Comparison of ENCODE assay signal across 10 cellular contexts in genomic region chr14:75794615-75795038, GRCh38.
DNase-seq lines count a peak whose midpoint lies in the region; ATAC-seq and TF ChIP-seq lines count a peak whose summit lies in the region.
"Had no signal": no experiment of that assay in that cellular context is flagged by ENCODE, and none has a peak within 500 bp of the region (broad histone marks: within the 10 kb centered on the region; RNA-seq: fewer than 3 reads in every experiment).

No MANE protein-coding gene starts in this region.

- H3K36me3 Mint-ChIP-seq in chondrocyte (ENCODE audit: low read depth) = peaks cover 40% of the 10 kb centered on the region

- H3K9me3 Mint-ChIP-seq in chondrocyte (ENCODE audit: low read depth) = peaks cover 37% of the 10 kb centered on the region

- peak; percentile 83 for TF ChIP-seq CTCF in chondrocyte (IDR thresholded peaks at IDR 0.05)
- peak; percentile 28 for TF ChIP-seq CTCF in lower lobe of right lung (IDR thresholded peaks at IDR 0.05)

- H3K4me1 ChIP-seq in lower lobe of right lung = no peaks in the 10 kb centered on the region

- H3K27ac ChIP-seq in lower lobe of right lung = no peak overlapping the region

- 0 out of 2 replicates have a peak, but pooled peaks have one; percentile 24 for TF ChIP-seq RAD21 in Ishikawa (IDR thresholded peaks at IDR 0.05; ENCODE audit: low read depth)

- ATAC-seq in lower lobe of right lung = peak; percentile 62 to 75
- ATAC-seq in HG02610 (IDR thresholded peaks at IDR 0.05; ENCODE audit: unreplicated experiment) = no peak
- no peak for ATAC-seq in HG03097 (IDR thresholded peaks at IDR 0.05; ENCODE audit: low FRiP score, unreplicated experiment)
- ATAC-seq: stimulated activated naive B cell treated with anti-CD40 and anti-IgM and Interleukin-4, amounts not matched to agents 10 μg/mL and 1 μg/mL and 100 μg/mL, for 72 hours had no signal

- H3K27me3 ChIP-seq in lower lobe of right lung (ENCODE audit: low read depth) = no peaks in the 10 kb centered on the region

- no peaks in the 10 kb centered on the region for H3K27me3 Mint-ChIP-seq in chondrocyte (ENCODE audit: low read depth)
- H3K27me3 Mint-ChIP-seq: IgD-negative memory B cell; stimulated activated naive B cell treated with anti-CD40 and anti-IgM and Interleukin-4, amounts not matched to agents 10 μg/mL and 1 μg/mL and 100 μg/mL, for 72 hours had no signal

- intact Hi-C loops in lower lobe of right lung (cut with DNase I) = no loop called here

- DNase-seq in AG20443 (ENCODE audit: low spot score) (peak; percentile 57), chondrocyte (ENCODE audit: low spot score) (no peak), lower lobe of right lung (no peak), GOT3 (lab: John Stamatoyannopoulos, UW) (no peak), NCI-H1694 (lab: John Stamatoyannopoulos, UW) (no peak)
- DNase-seq: stimulated activated naive B cell treated with anti-CD40 and anti-IgM and Interleukin-4, amounts not matched to agents 10 μg/mL and 1 μg/mL and 100 μg/mL, for 72 hours had no signal

- no peak overlapping the region for H3K4me3 Mint-ChIP-seq in chondrocyte (ENCODE audit: unreplicated experiment)
- H3K4me3 Mint-ChIP-seq: IgD-negative memory B cell; stimulated activated naive B cell treated with anti-CD40 and anti-IgM and Interleukin-4, amounts not matched to agents 10 μg/mL and 1 μg/mL and 100 μg/mL, for 72 hours had no signal

- H3K36me3 ChIP-seq in lower lobe of right lung = no peaks in the 10 kb centered on the region

- no peaks in the 10 kb centered on the region for H3K9me3 ChIP-seq in lower lobe of right lung

- no peak overlapping the region for H3K4me3 ChIP-seq in lower lobe of right lung

- TF ChIP-seq EP300 in Ishikawa (IDR thresholded peaks at IDR 0.05; ENCODE audit: borderline replicate concordance) = no peak

- H3K27ac Mint-ChIP-seq in chondrocyte (ENCODE audit: unreplicated experiment) = peak overlapping the region; percentile 46
- H3K27ac Mint-ChIP-seq: IgD-negative memory B cell; stimulated activated naive B cell treated with anti-CD40 and anti-IgM and Interleukin-4, amounts not matched to agents 10 μg/mL and 1 μg/mL and 100 μg/mL, for 72 hours had no signal

- peaks cover 14% of the 10 kb centered on the region for H3K4me1 Mint-ChIP-seq in chondrocyte (ENCODE audit: low read depth)
- H3K4me1 Mint-ChIP-seq: IgD-negative memory B cell; stimulated activated naive B cell treated with anti-CD40 and anti-IgM and Interleukin-4, amounts not matched to agents 10 μg/mL and 1 μg/mL and 100 μg/mL, for 72 hours had no signal

TF ChIP-seq in Ishikawa, 13 proteins besides CTCF, POLR2A, EP300 and RAD21:
- TF ChIP-seq FOXM1 (IDR thresholded peaks at IDR 0.05; ENCODE audit: borderline replicate concordance, low read depth) = no peak
- no peak for TF ChIP-seq USF1 (IDR thresholded peaks at IDR 0.05)
- TF ChIP-seq TAF1 (IDR thresholded peaks at IDR 0.05; ENCODE audit: low read depth) = no peak
- no peak for TF ChIP-seq YY1 (IDR thresholded peaks at IDR 0.05; ENCODE audit: low read depth)
- TF ChIP-seq MAX (IDR thresholded peaks at IDR 0.05) = no peak
- TF ChIP-seq NFIC (IDR thresholded peaks at IDR 0.05) = no peak
- no peak for TF ChIP-seq TEAD4 (IDR thresholded peaks at IDR 0.05)
- TF ChIP-seq CEBPB (IDR thresholded peaks at IDR 0.05) = no peak
- TF ChIP-seq TCF12 (IDR thresholded peaks at IDR 0.05; ENCODE audit: low read depth) = no peak

Comparison
In these comparisons a context has a peak if more than half of its experiments do, and no peak if none do; other contexts are left out.
1. ATAC-seq: peak in lower lobe of right lung (2 of 2); none in HG02610 (single experiment) and HG03097 (single experiment).